8 cellular contexts compared by ENCODE assay signal in genomic region chr7:155230169-155230593, GRCh38.
DNase-seq lines count a peak whose midpoint lies in the region; ATAC-seq and TF ChIP-seq lines count a peak whose summit lies in the region.

No MANE protein-coding gene starts in this region.

- no peak overlapping the region for H3K27ac Mint-ChIP-seq in WTC11

- no peaks in the 10 kb centered on the region for H3K9me3 ChIP-seq in left ventricle myocardium inferior (replicated peaks)
- no peaks in the 10 kb centered on the region for H3K9me3 ChIP-seq in BE2C

- H3K4me3 Mint-ChIP-seq in WTC11, result no peak overlapping the region

- no peaks in the 10 kb centered on the region for H3K36me3 Mint-ChIP-seq in WTC11

- CTCF ChIA-PET in WTC11 (lab: Charles Lee), result interaction anchor here (1.1 kb wide), 1 partner anchor 66 kb away, joined by 3 read pairs; no protein-coding TSS in a partner anchor

- ATAC-seq in WTC11 (peak; percentile 28; the same call in 1 of the 2 replicates), HG03439 (IDR thresholded peaks at IDR 0.05; ENCODE audit: unreplicated experiment) (no peak)

- POLR2A ChIA-PET in WTC11 (lab: Charles Lee), result no interaction called here

- H3K4me1 Mint-ChIP-seq in WTC11, result peaks cover 34% of the 10 kb centered on the region

- H3K9me3 Mint-ChIP-seq in WTC11, result peaks cover 3% of the 10 kb centered on the region; the same call in 1 of the 2 replicates

- DNase-seq in H4 (ENCODE audit: low spot score) (peak; percentile 99), WTC11 (ENCODE audit: low spot score) (no peak), left ventricle myocardium inferior (peak; percentile 46), renal cortical epithelial cell (ENCODE audit: low read depth) (peak; percentile 99), NCI-H187 treated with DMSO at 0.1 percent for 48 hours (lab: John Stamatoyannopoulos, UW) (no peak), BE2C (no peak)
- no peak for DNase-seq in NK-92 treated with Interleukin-12 subunit alpha and Interleukin-12 subunit beta, amount 100 ng/mL, for 24 hours (lab: John Stamatoyannopoulos, UW)

- peaks cover 35% of the 10 kb centered on the region for H3K27me3 Mint-ChIP-seq in WTC11 (ENCODE audit: low read depth)

- intact Hi-C loops in left ventricle myocardium inferior (cut with micrococcal nuclease), result no loop called here

- H3K4me1 ChIP-seq in left ventricle myocardium inferior (no peaks in the 10 kb centered on the region), BE2C (peaks cover 9% of the 10 kb centered on the region)

- H3K27ac ChIP-seq in left ventricle myocardium inferior (replicated peaks), result no peak overlapping the region

- H3K4me3 ChIP-seq in left ventricle myocardium inferior, result no peak overlapping the region
- H3K4me3 ChIP-seq in BE2C (ENCODE audit: low read depth, low read length), result no peak overlapping the region

- H3K27me3 ChIP-seq in left ventricle myocardium inferior (ENCODE audit: low read depth), result peaks cover 33% of the 10 kb centered on the region
- no peaks in the 10 kb centered on the region for H3K27me3 ChIP-seq in BE2C

- TF ChIP-seq CTCF in WTC11 (IDR thresholded peaks at IDR 0.05) (no peak), left ventricle myocardium inferior (IDR thresholded peaks at IDR 0.05; ENCODE audit: borderline replicate concordance) (no peak), BE2C (IDR thresholded peaks at IDR 0.05; ENCODE audit: low read depth, low read length) (no peak)

- H3K36me3 ChIP-seq in left ventricle myocardium inferior (no peaks in the 10 kb centered on the region), BE2C (no peaks in the 10 kb centered on the region)

TF ChIP-seq in WTC11, 78 proteins besides CTCF, POLR2A, EP300 and RAD21:
- TF ChIP-seq MYBL2 (CRISPR knock-in tag; IDR thresholded peaks at IDR 0.05) (no peak), NR2C2 (CRISPR knock-in tag; IDR thresholded peaks at IDR 0.05) (no peak), ATF3 (CRISPR knock-in tag; conservative IDR thresholded peaks at IDR 0.05) (no peak), PRRX2 (CRISPR knock-in tag; IDR thresholded peaks at IDR 0.05) (no peak), PRDM15 (CRISPR knock-in tag; IDR thresholded peaks at IDR 0.05) (no peak), JUN (CRISPR knock-in tag; IDR thresholded peaks at IDR 0.05) (no peak), TP53 (CRISPR knock-in tag; IDR thresholded peaks at IDR 0.05) (no peak), SOX15 (CRISPR knock-in tag; IDR thresholded peaks at IDR 0.05) (no peak)

Comparison
In these comparisons a context has a peak if more than half of its experiments do, and no peak if none do; other contexts are left out.
1. DNase-seq: peak in H4 (single experiment), left ventricle myocardium inferior (single experiment) and renal cortical epithelial cell (single experiment); none in WTC11 (single experiment), NCI-H187 treated with DMSO at 0.1 percent for 48 hours (single experiment), NK-92 treated with Interleukin-12 subunit alpha and Interleukin-12 subunit beta, amount 100 ng/mL, for 24 hours (single experiment) and BE2C (single experiment).